In genomic region chr11:75555079-75555811, GRCh38 we compare ENCODE assay signal across 12 cellular contexts. TPM values are rescaled to one million over a fixed set of nuclear protein-coding genes. Genes with fewer than 3 reads are reported as not detected.
DNase-seq lines count a peak whose midpoint lies in the region; TF ChIP-seq lines count a peak whose summit lies in the region.
"Had no signal": no experiment of that assay in that cellular context is flagged by ENCODE, and none has a peak within 500 bp of the region (broad histone marks: within the 10 kb centered on the region; RNA-seq: fewer than 3 reads in every experiment).

No MANE protein-coding gene starts in this region.

- H3K9me3 Mint-ChIP-seq in brain: no peaks in the 10 kb centered on the region
- H3K9me3 Mint-ChIP-seq: effector memory CD8-positive, alpha-beta T cell had no signal

- no peak overlapping the region for H3K4me2 ChIP-seq in mesenchymal stem cell (ENCODE audit: low read length, poor library complexity, severe bottlenecking)

- H3K36me3 ChIP-seq in HUES48 (ENCODE audit: control insufficient read depth, insufficient read depth, low read length): no peaks in the 10 kb centered on the region
- H3K36me3 ChIP-seq in mesenchymal stem cell (ENCODE audit: control insufficient read depth in 1 of 2, insufficient read depth in 2 of 2, low read depth in 1 of 2, low read length in 2 of 2): no peaks in the 10 kb centered on the region
- no peaks in the 10 kb centered on the region for H3K36me3 ChIP-seq in subcutaneous abdominal adipose tissue (ENCODE audit: control insufficient read depth in 5 of 5, insufficient read depth in 5 of 5, low read length in 5 of 5)

- no peak overlapping the region for H2AFZ ChIP-seq in mesenchymal stem cell (ENCODE audit: low read depth, low read length)

- H3K4ac ChIP-seq in mesenchymal stem cell (ENCODE audit: low read depth in 1 of 2, low read length in 2 of 2): peak overlapping the region; percentile 82 to 98

- H3K9ac ChIP-seq in HUES48 (ENCODE audit: low read depth, low read length) (no peak overlapping the region), mesenchymal stem cell (ENCODE audit: low read length) (peak overlapping the region; percentile 81), subcutaneous abdominal adipose tissue (ENCODE audit: low read length in 5 of 5) (peak overlapping the region in 3 of 5 donors; percentile 33 to 58 (median 39))

- H2BK120ac ChIP-seq in mesenchymal stem cell (ENCODE audit: low read depth, low read length): peak overlapping the region; percentile 88

- peak overlapping the region; percentile 86 to 100 for H2BK12ac ChIP-seq in mesenchymal stem cell (ENCODE audit: low read length in 2 of 2)

- H3K4me3 Mint-ChIP-seq in brain: peak overlapping the region in 4 of 5 experiments; percentile 9 to 57 (median 48)
- H3K4me3 Mint-ChIP-seq: effector memory CD8-positive, alpha-beta T cell had no signal

- no peaks in the 10 kb centered on the region for H3K27me3 ChIP-seq in HUES48 (ENCODE audit: control insufficient read depth, insufficient read depth, low read length)
- H3K27me3 ChIP-seq in mesenchymal stem cell (ENCODE audit: control insufficient read depth in 1 of 2, insufficient read depth in 1 of 2, low read length in 2 of 2): no peaks in the 10 kb centered on the region
- H3K27me3 ChIP-seq in subcutaneous abdominal adipose tissue (ENCODE audit: control insufficient read depth in 5 of 5, insufficient read depth in 4 of 5, low read length in 5 of 5): no peaks in the 10 kb centered on the region

- DNase-seq in mesenchymal stem cell: peak; percentile 10
- no peak for DNase-seq in NCI-H128 (lab: John Stamatoyannopoulos, UW; ENCODE audit: unreplicated experiment)
- DNase-seq in NCI-H1436 treated with DMSO at 0.1 percent for 48 hours (lab: John Stamatoyannopoulos, UW): no peak
- no peak for DNase-seq in NCI-H1930 (lab: John Stamatoyannopoulos, UW)
- no peak for DNase-seq in cerebellar nuclear complex (lab: John Stamatoyannopoulos, UW)
- DNase-seq: activated naive CD4-positive, alpha-beta T cell treated with anti-CD3 and anti-CD28 coated beads, Interleukin-2, amount 50 U/mL, for 16 hours; effector memory CD8-positive, alpha-beta T cell; NCI-H510A treated with DMSO at 0.1 percent for 48 hours; trophoblast cell had no signal

- 91% methylated on average over 10 of the region's 12 CpGs for WGBS in mesenchymal stem cell

- peak overlapping the region; percentile 82 to 97 for H3K18ac ChIP-seq in mesenchymal stem cell (ENCODE audit: low read depth in 1 of 2, low read length in 2 of 2)

- H3K27ac ChIP-seq in HUES48 (ENCODE audit: low read depth, low read length): peak overlapping the region; percentile 21
- peak overlapping the region; percentile 35 for H3K27ac ChIP-seq in mesenchymal stem cell (ENCODE audit: low read length, poor library complexity, severe bottlenecking)
- peak overlapping the region; percentile 100 for H3K27ac ChIP-seq in subcutaneous abdominal adipose tissue (ENCODE audit: low read depth, low read length)

- H2BK15ac ChIP-seq in mesenchymal stem cell (ENCODE audit: low read depth, poor library complexity, severe bottlenecking): peak overlapping the region; percentile 98

- peak overlapping the region; percentile 99 for H4K91ac ChIP-seq in mesenchymal stem cell (ENCODE audit: low read length)

- H3K27me3 Mint-ChIP-seq in brain: peaks cover 3% of the 10 kb centered on the region

- H3K4me3 ChIP-seq in HUES48 (ENCODE audit: low read depth, low read length) (no peak overlapping the region), mesenchymal stem cell (ENCODE audit: insufficient read depth in 1 of 2, low read depth in 1 of 2, low read length in 2 of 2) (peak overlapping the region in 1 of 2 experiments; percentile 49), subcutaneous abdominal adipose tissue (ENCODE audit: low read depth in 1 of 5, low read length in 5 of 5) (peak overlapping the region in 1 of 5 donors; percentile 8)

- H3K79me1 ChIP-seq in mesenchymal stem cell (replicated peaks; ENCODE audit: low read length, poor library complexity, severe bottlenecking): no peaks in the 10 kb centered on the region

- H3K4me1 ChIP-seq in HUES48 (ENCODE audit: control insufficient read depth, insufficient read depth, low read length) (peaks cover 29% of the 10 kb centered on the region), mesenchymal stem cell (ENCODE audit: control insufficient read depth, insufficient read depth, low read depth, low read length) (peaks cover 35% of the 10 kb centered on the region), subcutaneous abdominal adipose tissue (ENCODE audit: control insufficient read depth in 5 of 5, insufficient read depth in 5 of 5, low read length in 5 of 5) (peaks cover 30 to 76% (median 73%) of the 10 kb centered on the region in 5 donors)

- H3K23ac ChIP-seq in mesenchymal stem cell (ENCODE audit: low read length in 2 of 2): peak overlapping the region in 1 of 2 experiments; percentile 53

- no peak overlapping the region for H3K14ac ChIP-seq in mesenchymal stem cell (ENCODE audit: low read length in 2 of 2)

- peaks cover 67% of the 10 kb centered on the region for H3K4me1 Mint-ChIP-seq in brain

- H3K36me3 Mint-ChIP-seq in brain: no peaks in the 10 kb centered on the region

- H4K8ac ChIP-seq in mesenchymal stem cell (ENCODE audit: low read length): peak overlapping the region; percentile 99

- H2AK5ac ChIP-seq in mesenchymal stem cell (ENCODE audit: low read length, severe bottlenecking): peak overlapping the region; percentile 70

- H3K27ac Mint-ChIP-seq in brain: peak overlapping the region; percentile 64 to 95 (median 95)
- H3K27ac Mint-ChIP-seq: effector memory CD8-positive, alpha-beta T cell had no signal

- no peak overlapping the region for H2BK5ac ChIP-seq in mesenchymal stem cell (ENCODE audit: low read depth, low read length, poor library complexity, severe bottlenecking)

- no peaks in the 10 kb centered on the region for H3K9me3 ChIP-seq in HUES48 (ENCODE audit: control insufficient read depth, insufficient read depth, low read length)
- no peaks in the 10 kb centered on the region for H3K9me3 ChIP-seq in mesenchymal stem cell (ENCODE audit: control insufficient read depth, low read length)
- no peaks in the 10 kb centered on the region for H3K9me3 ChIP-seq in subcutaneous abdominal adipose tissue (ENCODE audit: control insufficient read depth in 5 of 5, low read length in 5 of 5)

- TF ChIP-seq CTCF in brain (conservative IDR thresholded peaks at IDR 0.05): no peak

RNA-seq across cellular contexts. Expression of gene SERPINH1, which starts 6.8 kb away (rescaled TPM):
- 53.2 TPM for polyA plus RNA-seq in brain (ENCODE audit: insufficient read depth, low read depth, low replicate concordance)
- polyA plus RNA-seq in mesenchymal stem cell (2013, experiment 1 of 2): 896 TPM
- polyA plus RNA-seq in mesenchymal stem cell (2013, experiment 2 of 2): 870 TPM

RNA-seq across cellular contexts. Expression of gene GDPD5, which starts 29.5 kb away (rescaled TPM):
- polyA plus RNA-seq in brain (ENCODE audit: insufficient read depth, low read depth, low replicate concordance): 18.9 TPM
- polyA plus RNA-seq in mesenchymal stem cell (2013, experiment 1 of 2): 1.8 TPM
- polyA plus RNA-seq in mesenchymal stem cell (2013, experiment 2 of 2): 1.4 TPM

Comparison
In these comparisons a context has a peak if more than half of its experiments do, and no peak if none do; other contexts are left out.
1. H3K27ac ChIP-seq: peak in every context shown above with its lines; median percentile 100 in subcutaneous abdominal adipose tissue; 35 in mesenchymal stem cell; 21 in HUES48.